8 cellular contexts compared by ENCODE assay signal in genomic region chr13:32300406-32300805, GRCh38. TPM values are rescaled to one million over a fixed set of nuclear protein-coding genes. Genes with fewer than 3 reads are reported as not detected.
"Had no signal": no experiment of that assay in that cellular context is flagged by ENCODE, and none has a peak within 500 bp of the region (broad histone marks: within the 10 kb centered on the region; RNA-seq: fewer than 3 reads in every experiment).

No MANE protein-coding gene starts in this region.

- ATAC-seq: HCT116, HepG2 had no signal

- H3K4me3 Mint-ChIP-seq: HFFc6, IgD-negative memory B cell had no signal

- H3K27ac Mint-ChIP-seq: HFFc6, IgD-negative memory B cell had no signal

- DNase-seq: GOT3, H7, HFFc6 had no signal

- H3K36me3 Mint-ChIP-seq: IgD-negative memory B cell had no signal

- H3K9me3 Mint-ChIP-seq: HFFc6 had no signal

RNA-seq across cellular contexts. Expression of gene ZAR1L, which starts 14.8 kb away (rescaled TPM):
- total RNA-seq: H4, H7, HFFc6, HT1080 had no signal
